In the genomic region with DNA sequence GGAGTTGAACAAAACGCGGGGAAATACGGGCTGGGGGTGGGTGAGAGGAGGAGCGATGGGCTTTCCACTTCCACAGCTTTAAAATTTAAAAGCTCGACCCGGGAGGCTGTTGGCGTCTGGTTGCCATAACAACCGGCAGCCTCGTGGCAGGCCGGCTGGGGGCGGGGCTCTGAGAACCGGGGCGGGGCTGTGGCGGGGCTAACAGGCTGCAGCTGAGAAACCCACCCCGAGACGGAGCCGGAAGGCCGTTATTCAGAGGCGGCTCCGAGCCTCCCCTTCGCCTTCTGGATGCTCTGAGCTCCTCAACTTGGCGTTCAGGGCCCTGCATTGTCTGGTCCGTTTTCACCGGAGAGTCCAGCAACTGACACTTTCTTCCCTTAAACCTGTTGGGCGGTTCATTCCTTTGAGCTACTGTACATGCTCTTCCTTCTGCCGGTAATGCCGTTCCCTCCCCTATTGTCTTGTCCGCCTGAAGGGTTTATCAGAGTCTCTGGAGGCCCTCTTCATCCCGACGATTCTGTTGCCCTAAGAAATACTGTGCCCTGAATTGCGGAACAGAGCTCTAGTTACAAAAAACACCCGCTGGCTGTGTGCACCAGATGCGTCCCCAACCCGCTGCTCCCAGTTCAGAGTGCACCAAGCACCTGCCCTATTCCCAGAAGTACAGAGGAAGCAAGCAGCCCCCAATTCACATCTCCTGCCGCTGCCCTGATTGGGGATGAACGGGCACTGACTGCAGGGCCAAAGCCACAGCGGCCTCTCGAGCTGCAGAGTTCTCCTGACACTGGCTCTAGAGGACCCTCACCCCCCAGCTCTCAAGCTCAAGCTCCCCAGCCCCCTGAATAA, we compare ENCODE assay signal across 1 cellular context.
TF ChIP-seq lines count a peak whose summit lies in the region.

No MANE protein-coding gene starts in this region.

TF ChIP-seq in HepG2, 621 proteins besides CTCF, POLR2A, EP300 and RAD21 (continues in another document):
- TF ChIP-seq, protein P1, sequence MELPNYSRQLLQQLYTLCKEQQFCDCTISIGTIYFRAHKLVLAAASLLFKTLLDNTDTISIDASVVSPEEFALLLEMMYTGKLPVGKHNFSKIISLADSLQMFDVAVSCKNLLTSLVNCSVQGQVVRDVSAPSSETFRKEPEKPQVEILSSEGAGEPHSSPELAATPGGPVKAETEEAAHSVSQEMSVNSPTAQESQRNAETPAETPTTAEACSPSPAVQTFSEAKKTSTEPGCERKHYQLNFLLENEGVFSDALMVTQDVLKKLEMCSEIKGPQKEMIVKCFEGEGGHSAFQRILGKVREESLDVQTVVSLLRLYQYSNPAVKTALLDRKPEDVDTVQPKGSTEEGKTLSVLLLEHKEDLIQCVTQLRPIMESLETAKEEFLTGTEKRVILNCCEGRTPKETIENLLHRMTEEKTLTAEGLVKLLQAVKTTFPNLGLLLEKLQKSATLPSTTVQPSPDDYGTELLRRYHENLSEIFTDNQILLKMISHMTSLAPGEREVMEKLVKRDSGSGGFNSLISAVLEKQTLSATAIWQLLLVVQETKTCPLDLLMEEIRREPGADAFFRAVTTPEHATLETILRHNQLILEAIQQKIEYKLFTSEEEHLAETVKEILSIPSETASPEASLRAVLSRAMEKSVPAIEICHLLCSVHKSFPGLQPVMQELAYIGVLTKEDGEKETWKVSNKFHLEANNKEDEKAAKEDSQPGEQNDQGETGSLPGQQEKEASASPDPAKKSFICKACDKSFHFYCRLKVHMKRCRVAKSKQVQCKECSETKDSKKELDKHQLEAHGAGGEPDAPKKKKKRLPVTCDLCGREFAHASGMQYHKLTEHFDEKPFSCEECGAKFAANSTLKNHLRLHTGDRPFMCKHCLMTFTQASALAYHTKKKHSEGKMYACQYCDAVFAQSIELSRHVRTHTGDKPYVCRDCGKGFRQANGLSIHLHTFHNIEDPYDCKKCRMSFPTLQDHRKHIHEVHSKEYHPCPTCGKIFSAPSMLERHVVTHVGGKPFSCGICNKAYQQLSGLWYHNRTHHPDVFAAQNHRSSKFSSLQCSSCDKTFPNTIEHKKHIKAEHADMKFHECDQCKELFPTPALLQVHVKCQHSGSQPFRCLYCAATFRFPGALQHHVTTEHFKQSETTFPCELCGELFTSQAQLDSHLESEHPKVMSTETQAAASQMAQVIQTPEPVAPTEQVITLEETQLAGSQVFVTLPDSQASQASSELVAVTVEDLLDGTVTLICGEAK (IDR thresholded peaks at IDR 0.05), result no peak
- TF ChIP-seq, protein P1 (CRISPR knock-in tag; IDR thresholded peaks at IDR 0.05), result no peak
- peak; percentile 94 for TF ChIP-seq MXI1 (IDR thresholded peaks at IDR 0.05; ENCODE audit: borderline replicate concordance, low read depth, low read length)
- TF ChIP-seq ZNF619 (CRISPR knock-in tag; IDR thresholded peaks at IDR 0.05), result no peak
- TF ChIP-seq, protein P2, sequence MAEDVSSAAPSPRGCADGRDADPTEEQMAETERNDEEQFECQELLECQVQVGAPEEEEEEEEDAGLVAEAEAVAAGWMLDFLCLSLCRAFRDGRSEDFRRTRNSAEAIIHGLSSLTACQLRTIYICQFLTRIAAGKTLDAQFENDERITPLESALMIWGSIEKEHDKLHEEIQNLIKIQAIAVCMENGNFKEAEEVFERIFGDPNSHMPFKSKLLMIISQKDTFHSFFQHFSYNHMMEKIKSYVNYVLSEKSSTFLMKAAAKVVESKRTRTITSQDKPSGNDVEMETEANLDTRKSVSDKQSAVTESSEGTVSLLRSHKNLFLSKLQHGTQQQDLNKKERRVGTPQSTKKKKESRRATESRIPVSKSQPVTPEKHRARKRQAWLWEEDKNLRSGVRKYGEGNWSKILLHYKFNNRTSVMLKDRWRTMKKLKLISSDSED (CRISPR knock-in tag; IDR thresholded peaks at IDR 0.05), result no peak
- no peak for TF ChIP-seq RAD51 (IDR thresholded peaks at IDR 0.05; ENCODE audit: borderline replicate concordance)
- no peak for TF ChIP-seq NCOA5 (CRISPR knock-in tag; IDR thresholded peaks at IDR 0.05)
- TF ChIP-seq SYNCRIP (IDR thresholded peaks at IDR 0.05; ENCODE audit: insufficient read depth, low read depth, low read length), result no peak
- TF ChIP-seq, protein P3, sequence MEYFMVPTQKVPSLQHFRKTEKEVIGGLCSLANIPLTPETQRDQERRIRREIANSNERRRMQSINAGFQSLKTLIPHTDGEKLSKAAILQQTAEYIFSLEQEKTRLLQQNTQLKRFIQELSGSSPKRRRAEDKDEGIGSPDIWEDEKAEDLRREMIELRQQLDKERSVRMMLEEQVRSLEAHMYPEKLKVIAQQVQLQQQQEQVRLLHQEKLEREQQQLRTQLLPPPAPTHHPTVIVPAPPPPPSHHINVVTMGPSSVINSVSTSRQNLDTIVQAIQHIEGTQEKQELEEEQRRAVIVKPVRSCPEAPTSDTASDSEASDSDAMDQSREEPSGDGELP (IDR thresholded peaks at IDR 0.05; ENCODE audit: borderline replicate concordance, low read depth), result peak; percentile 23; the same call in 1 of the 2 replicates
- TF ChIP-seq ZNF484 (CRISPR knock-in tag; IDR thresholded peaks at IDR 0.05; ENCODE audit: borderline replicate concordance, low read depth), result no peak
- no peak for TF ChIP-seq ZFP1 (CRISPR knock-in tag; IDR thresholded peaks at IDR 0.05)
- no peak for TF ChIP-seq ZNF350 (CRISPR knock-in tag; IDR thresholded peaks at IDR 0.05; ENCODE audit: borderline replicate concordance, low read depth)
- no peak for TF ChIP-seq ZNF432 (CRISPR knock-in tag; IDR thresholded peaks at IDR 0.05; ENCODE audit: borderline replicate concordance)
- TF ChIP-seq ZNF546 (CRISPR knock-in tag; conservative IDR thresholded peaks at IDR 0.05), result no peak
- no peak for TF ChIP-seq KDM4B (CRISPR knock-in tag; IDR thresholded peaks at IDR 0.05)
- TF ChIP-seq ZNF335 (CRISPR knock-in tag; IDR thresholded peaks at IDR 0.05), result no peak
- no peak for TF ChIP-seq ZFP41 (CRISPR knock-in tag; IDR thresholded peaks at IDR 0.05; ENCODE audit: borderline replicate concordance)
- TF ChIP-seq FOXM1 (CRISPR knock-in tag; IDR thresholded peaks at IDR 0.05), result no peak
- TF ChIP-seq, protein P4, sequence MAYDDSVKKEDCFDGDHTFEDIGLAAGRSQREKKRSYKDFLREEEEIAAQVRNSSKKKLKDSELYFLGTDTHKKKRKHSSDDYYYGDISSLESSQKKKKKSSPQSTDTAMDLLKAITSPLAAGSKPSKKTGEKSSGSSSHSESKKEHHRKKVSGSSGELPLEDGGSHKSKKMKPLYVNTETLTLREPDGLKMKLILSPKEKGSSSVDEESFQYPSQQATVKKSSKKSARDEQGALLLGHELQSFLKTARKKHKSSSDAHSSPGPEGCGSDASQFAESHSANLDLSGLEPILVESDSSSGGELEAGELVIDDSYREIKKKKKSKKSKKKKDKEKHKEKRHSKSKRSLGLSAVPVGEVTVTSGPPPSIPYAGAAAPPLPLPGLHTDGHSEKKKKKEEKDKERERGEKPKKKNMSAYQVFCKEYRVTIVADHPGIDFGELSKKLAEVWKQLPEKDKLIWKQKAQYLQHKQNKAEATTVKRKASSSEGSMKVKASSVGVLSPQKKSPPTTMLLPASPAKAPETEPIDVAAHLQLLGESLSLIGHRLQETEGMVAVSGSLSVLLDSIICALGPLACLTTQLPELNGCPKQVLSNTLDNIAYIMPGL (CRISPR knock-in tag; IDR thresholded peaks at IDR 0.05; ENCODE audit: borderline replicate concordance in 1 of 2, low read depth in 1 of 2), result no peak
- no peak for TF ChIP-seq GATAD2A (CRISPR knock-in tag; IDR thresholded peaks at IDR 0.05)
- no peak for TF ChIP-seq XRCC5 (optimal IDR thresholded peaks at IDR 0.05; ENCODE audit: low read length)
- TF ChIP-seq MBNL3 (CRISPR knock-in tag; conservative IDR thresholded peaks at IDR 0.05), result no peak
- TF ChIP-seq ZNF260 (CRISPR knock-in tag; IDR thresholded peaks at IDR 0.05; ENCODE audit: borderline replicate concordance, low read depth), result no peak
- TF ChIP-seq, protein P5, sequence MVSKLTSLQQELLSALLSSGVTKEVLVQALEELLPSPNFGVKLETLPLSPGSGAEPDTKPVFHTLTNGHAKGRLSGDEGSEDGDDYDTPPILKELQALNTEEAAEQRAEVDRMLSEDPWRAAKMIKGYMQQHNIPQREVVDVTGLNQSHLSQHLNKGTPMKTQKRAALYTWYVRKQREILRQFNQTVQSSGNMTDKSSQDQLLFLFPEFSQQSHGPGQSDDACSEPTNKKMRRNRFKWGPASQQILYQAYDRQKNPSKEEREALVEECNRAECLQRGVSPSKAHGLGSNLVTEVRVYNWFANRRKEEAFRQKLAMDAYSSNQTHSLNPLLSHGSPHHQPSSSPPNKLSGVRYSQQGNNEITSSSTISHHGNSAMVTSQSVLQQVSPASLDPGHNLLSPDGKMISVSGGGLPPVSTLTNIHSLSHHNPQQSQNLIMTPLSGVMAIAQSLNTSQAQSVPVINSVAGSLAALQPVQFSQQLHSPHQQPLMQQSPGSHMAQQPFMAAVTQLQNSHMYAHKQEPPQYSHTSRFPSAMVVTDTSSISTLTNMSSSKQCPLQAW (CRISPR knock-in tag; IDR thresholded peaks at IDR 0.05), result 0 out of 2 replicates have a peak, but pooled peaks have one; percentile 29
- no peak for TF ChIP-seq SIN3B (IDR thresholded peaks at IDR 0.05; ENCODE audit: low read length)
- no peak for TF ChIP-seq ZKSCAN1 (IDR thresholded peaks at IDR 0.05; ENCODE audit: low read length)
- 0 out of 2 replicates have a peak, but pooled peaks have one; percentile 18 for TF ChIP-seq ARNTL (CRISPR knock-in tag; IDR thresholded peaks at IDR 0.05)
- TF ChIP-seq, protein P6, sequence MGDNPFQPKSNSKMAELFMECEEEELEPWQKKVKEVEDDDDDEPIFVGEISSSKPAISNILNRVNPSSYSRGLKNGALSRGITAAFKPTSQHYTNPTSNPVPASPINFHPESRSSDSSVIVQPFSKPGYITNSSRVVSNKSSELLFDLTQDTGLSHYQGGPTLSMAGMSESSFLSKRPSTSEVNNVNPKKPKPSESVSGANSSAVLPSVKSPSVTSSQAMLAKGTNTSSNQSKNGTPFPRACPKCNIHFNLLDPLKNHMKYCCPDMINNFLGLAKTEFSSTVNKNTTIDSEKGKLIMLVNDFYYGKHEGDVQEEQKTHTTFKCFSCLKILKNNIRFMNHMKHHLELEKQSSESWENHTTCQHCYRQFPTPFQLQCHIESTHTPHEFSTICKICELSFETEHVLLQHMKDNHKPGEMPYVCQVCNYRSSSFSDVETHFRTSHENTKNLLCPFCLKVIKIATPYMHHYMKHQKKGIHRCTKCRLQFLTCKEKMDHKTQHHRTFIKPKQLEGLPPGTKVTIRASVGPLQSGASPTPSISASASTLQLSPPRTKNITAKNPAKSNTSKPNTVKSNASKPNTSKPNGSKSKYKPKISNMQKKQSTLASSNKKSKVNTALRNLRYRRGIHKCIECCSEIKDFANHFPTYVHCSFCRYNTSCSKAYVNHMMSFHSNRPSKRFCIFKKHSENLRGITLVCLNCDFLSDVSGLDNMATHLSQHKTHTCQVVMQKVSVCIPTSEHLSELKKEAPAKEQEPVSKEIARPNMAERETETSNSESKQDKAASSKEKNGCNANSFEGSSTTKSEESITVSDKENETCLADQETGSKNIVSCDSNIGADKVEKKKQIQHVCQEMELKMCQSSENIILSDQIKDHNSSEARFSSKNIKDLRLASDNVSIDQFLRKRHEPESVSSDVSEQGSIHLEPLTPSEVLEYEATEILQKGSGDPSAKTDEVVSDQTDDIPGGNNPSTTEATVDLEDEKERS (CRISPR knock-in tag; IDR thresholded peaks at IDR 0.05), result 0 out of 2 replicates have a peak, but pooled peaks have one; percentile 40
- no peak for TF ChIP-seq PRPF4 (IDR thresholded peaks at IDR 0.05; ENCODE audit: low read depth, low read length, poor library complexity, severe bottlenecking)
- TF ChIP-seq U2AF1 (optimal IDR thresholded peaks at IDR 0.05; ENCODE audit: low read depth, low read length), result peak; percentile 10
- TF ChIP-seq ZNF670 (CRISPR knock-in tag; IDR thresholded peaks at IDR 0.05; ENCODE audit: borderline replicate concordance), result no peak
- TF ChIP-seq, protein P7, sequence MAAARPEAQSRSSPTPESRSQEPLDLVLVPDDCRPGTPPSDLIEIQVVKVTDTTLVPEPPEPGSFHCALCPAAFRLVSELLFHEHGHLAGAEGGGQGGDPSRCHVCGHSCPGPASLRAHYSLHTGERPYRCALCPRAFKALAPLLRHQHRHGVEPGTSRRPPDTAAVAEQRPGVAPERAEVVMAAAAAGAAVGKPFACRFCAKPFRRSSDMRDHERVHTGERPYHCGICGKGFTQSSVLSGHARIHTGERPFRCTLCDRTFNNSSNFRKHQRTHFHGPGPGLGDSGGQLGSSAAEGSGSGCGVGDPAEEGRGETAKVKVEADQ (CRISPR knock-in tag; IDR thresholded peaks at IDR 0.05; ENCODE audit: borderline replicate concordance), result no peak
- peak; percentile 86 for TF ChIP-seq ZMYM3 (CRISPR knock-in tag; IDR thresholded peaks at IDR 0.05)
- TF ChIP-seq SP5 (CRISPR knock-in tag; IDR thresholded peaks at IDR 0.05; ENCODE audit: borderline replicate concordance, low read depth), result peak; percentile 13; the same call in 1 of the 2 replicates
- no peak for TF ChIP-seq ZNF317 (CRISPR knock-in tag; IDR thresholded peaks at IDR 0.05)
- no peak for TF ChIP-seq ZNF761 (CRISPR knock-in tag; conservative IDR thresholded peaks at IDR 0.05)
- TF ChIP-seq, protein P8, sequence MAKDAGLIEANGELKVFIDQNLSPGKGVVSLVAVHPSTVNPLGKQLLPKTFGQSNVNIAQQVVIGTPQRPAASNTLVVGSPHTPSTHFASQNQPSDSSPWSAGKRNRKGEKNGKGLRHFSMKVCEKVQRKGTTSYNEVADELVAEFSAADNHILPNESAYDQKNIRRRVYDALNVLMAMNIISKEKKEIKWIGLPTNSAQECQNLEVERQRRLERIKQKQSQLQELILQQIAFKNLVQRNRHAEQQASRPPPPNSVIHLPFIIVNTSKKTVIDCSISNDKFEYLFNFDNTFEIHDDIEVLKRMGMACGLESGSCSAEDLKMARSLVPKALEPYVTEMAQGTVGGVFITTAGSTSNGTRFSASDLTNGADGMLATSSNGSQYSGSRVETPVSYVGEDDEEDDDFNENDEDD (CRISPR knock-in tag; IDR thresholded peaks at IDR 0.05; ENCODE audit: borderline replicate concordance), result no peak
- no peak for TF ChIP-seq ONECUT2 (CRISPR knock-in tag; IDR thresholded peaks at IDR 0.05)
